12 cellular contexts compared by ENCODE assay signal in genomic region chr12:124544311-124544970, GRCh38. TPM values are rescaled to one million over a fixed set of nuclear protein-coding genes. Genes with fewer than 3 reads are reported as not detected.
DNase-seq lines count a peak whose midpoint lies in the region; ATAC-seq, FAIRE-seq and TF ChIP-seq lines count a peak whose summit lies in the region.
"Had no signal": no experiment of that assay in that cellular context is flagged by ENCODE, and none has a peak within 500 bp of the region (broad histone marks: within the 10 kb centered on the region; RNA-seq: fewer than 3 reads in every experiment).

No MANE protein-coding gene starts in this region.

- no peak for TF ChIP-seq POLR2A in H54 (IDR thresholded peaks at IDR 0.05; ENCODE audit: low read depth, low read length)
- TF ChIP-seq POLR2A in body of pancreas (IDR thresholded peaks at IDR 0.05), result no peak

- H3K4me1 ChIP-seq in lower lobe of right lung (peaks cover 71% of the 10 kb centered on the region), body of pancreas (peaks cover 47% of the 10 kb centered on the region)

- H3K9me3 Mint-ChIP-seq in natural killer cell treated with Interleukin-12 subunit alpha and Interleukin-12 subunit beta and Interleukin-15 and Interleukin-18, amount 100 ng/mL, for 72 hours, result no peaks in the 10 kb centered on the region
- no peaks in the 10 kb centered on the region for H3K9me3 Mint-ChIP-seq in natural killer cell

- H3K4me3 ChIP-seq in SK-N-MC (peak overlapping the region; percentile 40; the same call in 1 of the 2 replicates), lower lobe of right lung (no peak overlapping the region), body of pancreas (no peak overlapping the region)
- H3K4me3 ChIP-seq: colonic mucosa had no signal

- peak overlapping the region in 1 of 2 donors; percentile 76 for H3K27ac Mint-ChIP-seq in natural killer cell treated with Interleukin-12 subunit alpha and Interleukin-12 subunit beta and Interleukin-15 and Interleukin-18, amount 100 ng/mL, for 72 hours
- H3K27ac Mint-ChIP-seq in natural killer cell, result peak overlapping the region in 1 of 2 donors; percentile 70

- no peak overlapping the region for H3K9ac ChIP-seq in SK-N-MC (ENCODE audit: insufficient read length)

- DNase-seq in natural killer cell treated with Interleukin-12 subunit alpha and Interleukin-12 subunit beta and Interleukin-15 and Interleukin-18, amount 100 ng/mL, for 72 hours (ENCODE audit: low spot score), result no peak
- DNase-seq in natural killer cell, result no peak
- no peak for DNase-seq in SK-N-MC (ENCODE audit: low read depth, low spot score)
- DNase-seq in lower lobe of right lung, result no peak
- no peak for DNase-seq in H54 (ENCODE audit: insufficient read length, low spot score)
- no peak for DNase-seq in body of pancreas
- no peak for DNase-seq in T1000 (lab: John Stamatoyannopoulos, UW)
- DNase-seq in NCI-H128 (lab: John Stamatoyannopoulos, UW; ENCODE audit: unreplicated experiment), result no peak
- DNase-seq: AML-193, colonic mucosa, OCI-M1, small intestine had no signal

- no peaks in the 10 kb centered on the region for H3K36me3 Mint-ChIP-seq in natural killer cell treated with Interleukin-12 subunit alpha and Interleukin-12 subunit beta and Interleukin-15 and Interleukin-18, amount 100 ng/mL, for 72 hours
- no peaks in the 10 kb centered on the region for H3K36me3 Mint-ChIP-seq in natural killer cell

- no peak for ATAC-seq in natural killer cell treated with Interleukin-12 subunit alpha and Interleukin-12 subunit beta and Interleukin-15 and Interleukin-18, amount 100 ng/mL, for 72 hours
- ATAC-seq in natural killer cell (no peak), lower lobe of right lung (no peak), body of pancreas (no peak)

- H3K4me3 Mint-ChIP-seq in natural killer cell treated with Interleukin-12 subunit alpha and Interleukin-12 subunit beta and Interleukin-15 and Interleukin-18, amount 100 ng/mL, for 72 hours, result peak overlapping the region; percentile 54
- H3K4me3 Mint-ChIP-seq in natural killer cell, result no peak overlapping the region

- FAIRE-seq in H54 (lab: Jason Lieb, UNC), result no peak
- FAIRE-seq: small intestine had no signal

- 67 to 85% methylated on average over 8 to 16 of the region's 16 CpGs for WGBS in body of pancreas, 2 donors

- H3K9me3 ChIP-seq in SK-N-MC (ENCODE audit: low read depth, low read length) (no peaks in the 10 kb centered on the region; the same call in 1 of the 2 replicates), lower lobe of right lung (no peaks in the 10 kb centered on the region), body of pancreas (no peaks in the 10 kb centered on the region)
- H3K9me3 ChIP-seq: colonic mucosa had no signal

- H3K27ac ChIP-seq in SK-N-MC (peak overlapping the region; percentile 26; the same call in 1 of the 2 replicates), lower lobe of right lung (peak overlapping the region; percentile 20), body of pancreas (peak overlapping the region in 2 of 4 donors; percentile 21 to 65)
- H3K27ac ChIP-seq: colonic mucosa had no signal

- TF ChIP-seq CTCF in natural killer cell (IDR thresholded peaks at IDR 0.05), result no peak
- TF ChIP-seq CTCF in lower lobe of right lung (IDR thresholded peaks at IDR 0.05), result no peak
- TF ChIP-seq CTCF in body of pancreas (IDR thresholded peaks at IDR 0.05), result no peak

- peaks cover 29% of the 10 kb centered on the region in 2 donors for H3K4me1 Mint-ChIP-seq in natural killer cell treated with Interleukin-12 subunit alpha and Interleukin-12 subunit beta and Interleukin-15 and Interleukin-18, amount 100 ng/mL, for 72 hours (ENCODE audit: low read depth in 2 of 2)
- H3K4me1 Mint-ChIP-seq in natural killer cell, result peaks cover 18 to 44% of the 10 kb centered on the region in 2 donors

- intact Hi-C loops in natural killer cell (cut with micrococcal nuclease), result no loop called here
- intact Hi-C loops in lower lobe of right lung (cut with DNase I), result no loop called here
- intact Hi-C loops in body of pancreas (cut with DNase I), result no loop called here

- H3K36me3 ChIP-seq in SK-N-MC (ENCODE audit: insufficient read depth, low read length) (peaks cover 4% of the 10 kb centered on the region; the same call in 1 of the 2 replicates), lower lobe of right lung (no peaks in the 10 kb centered on the region), body of pancreas (replicated peaks in 1 of 2; ENCODE audit: insufficient read depth in 1 of 2, low read depth in 2 of 2) (no peaks in the 10 kb centered on the region)
- H3K36me3 ChIP-seq: colonic mucosa had no signal

- no peaks in the 10 kb centered on the region for H3K27me3 ChIP-seq in lower lobe of right lung (ENCODE audit: low read depth)
- H3K27me3 ChIP-seq in body of pancreas, result no peaks in the 10 kb centered on the region
- H3K27me3 ChIP-seq: colonic mucosa had no signal

- H3K27me3 Mint-ChIP-seq in natural killer cell treated with Interleukin-12 subunit alpha and Interleukin-12 subunit beta and Interleukin-15 and Interleukin-18, amount 100 ng/mL, for 72 hours, result no peaks in the 10 kb centered on the region
- no peaks in the 10 kb centered on the region for H3K27me3 Mint-ChIP-seq in natural killer cell (ENCODE audit: low read depth in 2 of 2)

RNA-seq across cellular contexts. Expression of gene NCOR2, which starts 23.0 kb away (rescaled TPM):
- 100 to 1,000 TPM in 1 of 2 donors, 10 to 100 TPM in 1; 80.8 to 133 TPM for total RNA-seq in natural killer cell treated with Interleukin-12 subunit alpha and Interleukin-12 subunit beta and Interleukin-15 and Interleukin-18, amount 100 ng/mL, for 72 hours
- total RNA-seq in natural killer cell, result 100 to 1,000 TPM; 109 to 126 (median 125) TPM
- total RNA-seq in lower lobe of right lung, result 318 TPM
- 100 to 1,000 TPM in 1 of 2 donors, 10 to 100 TPM in 1; 53.7 to 397 TPM for total RNA-seq in body of pancreas
